1 cellular context compared by ENCODE assay signal in the genomic region with DNA sequence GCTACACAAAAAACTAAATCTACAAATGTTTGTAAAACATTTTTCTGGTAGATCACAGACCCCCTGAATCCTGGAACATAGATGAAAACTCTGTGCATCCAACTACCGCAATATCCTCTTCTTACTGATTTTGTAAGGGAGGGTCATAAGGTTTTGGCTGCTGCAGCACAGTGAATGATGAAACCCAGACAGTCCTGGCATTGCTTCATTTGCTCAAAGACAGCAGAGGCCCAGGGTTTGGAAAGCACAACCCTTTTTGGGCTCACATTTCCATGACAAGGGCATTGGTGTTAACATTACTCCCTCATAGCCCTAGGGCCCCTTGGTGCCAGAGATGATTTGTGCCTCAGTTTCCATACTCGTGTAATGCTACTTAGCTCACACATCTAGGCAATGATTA.
A peak's percentile ranks its signal among the peaks of the same experiment; 100 is the strongest.
TF ChIP-seq lines count a peak whose summit lies in the region.

No MANE protein-coding gene starts in this region.

TF ChIP-seq in IMR-90, 13 proteins besides CTCF, POLR2A, EP300 and RAD21:
- TF ChIP-seq CHD1 (IDR thresholded peaks at IDR 0.05; ENCODE audit: low read depth, low read length) = no peak
- TF ChIP-seq NFE2L2 (IDR thresholded peaks at IDR 0.05; ENCODE audit: low read depth, low read length) = no peak
- peak; percentile 53; the same call in 1 of the 2 replicates for TF ChIP-seq CEBPB (IDR thresholded peaks at IDR 0.05; ENCODE audit: low read depth, low read length)
- TF ChIP-seq, protein P1, sequence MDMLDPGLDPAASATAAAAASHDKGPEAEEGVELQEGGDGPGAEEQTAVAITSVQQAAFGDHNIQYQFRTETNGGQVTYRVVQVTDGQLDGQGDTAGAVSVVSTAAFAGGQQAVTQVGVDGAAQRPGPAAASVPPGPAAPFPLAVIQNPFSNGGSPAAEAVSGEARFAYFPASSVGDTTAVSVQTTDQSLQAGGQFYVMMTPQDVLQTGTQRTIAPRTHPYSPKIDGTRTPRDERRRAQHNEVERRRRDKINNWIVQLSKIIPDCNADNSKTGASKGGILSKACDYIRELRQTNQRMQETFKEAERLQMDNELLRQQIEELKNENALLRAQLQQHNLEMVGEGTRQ (IDR thresholded peaks at IDR 0.05; ENCODE audit: low read depth, low read length) = no peak
TF ChIP-seq in IMR-90: peak in this region for 1.
